Comparison of ENCODE assay signal across 11 cellular contexts in genomic region chr4:41217373-41217772, GRCh38. TPM values are rescaled to one million over a fixed set of nuclear protein-coding genes. Genes with fewer than 3 reads are reported as not detected.
DNase-seq lines count a peak whose midpoint lies in the region; ATAC-seq, FAIRE-seq and TF ChIP-seq lines count a peak whose summit lies in the region.
"Had no signal": no experiment of that assay in that cellular context is flagged by ENCODE, and none has a peak within 500 bp of the region (broad histone marks: within the 10 kb centered on the region; RNA-seq: fewer than 3 reads in every experiment).

No MANE protein-coding gene starts in this region.

- H3K27ac ChIP-seq in 22Rv1 (peak overlapping the region; percentile 85), HCT116 (ENCODE audit: low read depth, low read length) (peak overlapping the region; percentile 80), K562 (ENCODE audit: extremely low read depth, low read depth, low read length) (no peak overlapping the region)

- peak overlapping the region; percentile 99 for H3K27ac Mint-ChIP-seq in mesothelial cell of epicardium
- H3K27ac Mint-ChIP-seq: natural killer cell had no signal

- TF ChIP-seq POLR2A in HCT116 (IDR thresholded peaks at IDR 0.05; ENCODE audit: borderline replicate concordance, extremely low read depth, insufficient read depth, insufficient read length) (no peak), K562 (conservative IDR thresholded peaks at IDR 0.05) (no peak)

- H3K36me3 Mint-ChIP-seq in mesothelial cell of epicardium: no peaks in the 10 kb centered on the region
- H3K36me3 Mint-ChIP-seq: natural killer cell had no signal

- H3K79me2 ChIP-seq in HCT116 (ENCODE audit: insufficient read depth, low read length) (peaks cover 17% of the 10 kb centered on the region), K562 (ENCODE audit: control insufficient read depth, insufficient read depth, low read length) (no peaks in the 10 kb centered on the region)

- FAIRE-seq in K562 (lab: Jason Lieb, UNC): no peak

- POLR2A ChIA-PET in HCT116 (lab: Charles Lee) (interaction anchor here (1.9 kb wide), 1 partner anchor 13 kb away, joined by 6 read pairs; no protein-coding TSS in a partner anchor), K562 (lab: Yijun Ruan, JAX) (no interaction called here)

- CTCF ChIA-PET in HCT116 (lab: Charles Lee): interaction anchor here (0.9 to 2.0 kb wide), 3 partner anchors 241 to 444 kb away, joined by 3 to 11 read pairs (median 6); no protein-coding TSS in a partner anchor
- CTCF ChIA-PET in K562 (lab: Yijun Ruan, JAX; ENCODE audit: low intra/inter-chr PET ratio): no interaction called here

- in situ Hi-C loops in K562 (cut with MboI): loop anchor here (10.0 kb wide), 1 partner anchor 243 kb away; no protein-coding TSS in a partner anchor

- BruUV-seq in HCT116 (replicated peaks; lab: Mats Ljungman, UMichigan) (no TSS peak), K562 (replicated peaks; lab: Mats Ljungman, UMichigan) (no TSS peak)

- TF ChIP-seq EP300 in K562 (IDR thresholded peaks at IDR 0.05; ENCODE audit: low read length): no peak

- no peak for DNase-seq in HCT116 (ENCODE audit: low read depth, low spot score)
- no peak for DNase-seq in K562 (ENCODE audit: extremely low read depth in 1 of 4, low spot score in 3 of 4)
- DNase-seq in mesothelial cell of epicardium (ENCODE audit: low spot score in 2 of 2, unreplicated experiment in 2 of 2): no peak
- DNase-seq in NCI-H82 treated with DMSO at 0.1 percent for 48 hours (lab: John Stamatoyannopoulos, UW; ENCODE audit: unreplicated experiment): no peak
- DNase-seq in EL: no peak
- DNase-seq in midbrain (lab: John Stamatoyannopoulos, UW): no peak
- DNase-seq: natural killer cell, NCI-H226 had no signal

- H3K27me3 ChIP-seq in HCT116 (ENCODE audit: insufficient read depth, low read length) (no peaks in the 10 kb centered on the region), K562 (ENCODE audit: control insufficient read depth in 2 of 2, insufficient read depth in 2 of 2, low read length in 2 of 2) (peaks cover 8 to 12% of the 10 kb centered on the region in 2 experiments; a peak in 4 of 5 replicates)

- no peak for ATAC-seq in HCT116
- ATAC-seq in K562: no peak
- no peak for ATAC-seq in GM19324 (IDR thresholded peaks at IDR 0.05; ENCODE audit: low FRiP score, unreplicated experiment)
- ATAC-seq: natural killer cell had no signal

- H3K9ac ChIP-seq in HCT116 (ENCODE audit: low read length): peak overlapping the region; percentile 66
- H3K9ac ChIP-seq in K562 (ENCODE audit: insufficient read depth in 1 of 2, low read depth in 2 of 2, low read length in 2 of 2): no peak overlapping the region

- peaks cover 40% of the 10 kb centered on the region for H3K4me1 Mint-ChIP-seq in mesothelial cell of epicardium

- no peak for TF ChIP-seq CTCF in 22Rv1 (IDR thresholded peaks at IDR 0.05)
- TF ChIP-seq CTCF in HCT116 (IDR thresholded peaks at IDR 0.05 in 2 of 3, conservative IDR thresholded peaks at IDR 0.05 in 1 of 3; ENCODE audit: borderline replicate concordance in 1 of 3, insufficient read depth in 1 of 3, low read depth in 2 of 3, low read length in 2 of 3): no peak
- TF ChIP-seq CTCF in K562 (IDR thresholded peaks at IDR 0.05 in 2 of 3, conservative IDR thresholded peaks at IDR 0.05 in 1 of 3; ENCODE audit: insufficient read depth in 2 of 3, low read depth in 1 of 3, low read length in 3 of 3): no peak
- TF ChIP-seq CTCF in mesothelial cell of epicardium (IDR thresholded peaks at IDR 0.05; ENCODE audit: unreplicated experiment): no peak

- H2AFZ ChIP-seq in HCT116 (ENCODE audit: low read depth, low read length, poor library complexity, severe bottlenecking) (peak overlapping the region; percentile 72), K562 (ENCODE audit: low read depth, low read length) (no peak overlapping the region)

- no peaks in the 10 kb centered on the region for H3K9me3 Mint-ChIP-seq in mesothelial cell of epicardium

- H4K20me1 ChIP-seq in HCT116 (ENCODE audit: insufficient read depth) (no peaks in the 10 kb centered on the region), K562 (replicated peaks; ENCODE audit: control insufficient read depth, insufficient read depth, low read length) (no peaks in the 10 kb centered on the region)

- H3K9me1 ChIP-seq in K562 (ENCODE audit: control insufficient read depth, insufficient read depth, low read length): no peaks in the 10 kb centered on the region

- no peaks in the 10 kb centered on the region for H3K36me3 ChIP-seq in HCT116 (ENCODE audit: control insufficient read depth in 1 of 2, insufficient read depth in 2 of 2, low read length in 2 of 2)
- no peaks in the 10 kb centered on the region for H3K36me3 ChIP-seq in K562 (ENCODE audit: control insufficient read depth, insufficient read depth, low read length)
- H3K36me3 ChIP-seq: cardiac muscle cell had no signal

- H3K9me2 ChIP-seq in HCT116 (ENCODE audit: insufficient read depth): no peaks in the 10 kb centered on the region

- H3K4me2 ChIP-seq in HCT116 (ENCODE audit: low read length): peak overlapping the region; percentile 71
- H3K4me2 ChIP-seq in K562 (ENCODE audit: insufficient read depth, low read length): no peak overlapping the region

- H3K9me3 ChIP-seq in HCT116 (ENCODE audit: control insufficient read depth in 1 of 2, insufficient read depth in 1 of 2, low read depth in 1 of 2, low read length in 2 of 2) (no peaks in the 10 kb centered on the region), K562 (replicated peaks; ENCODE audit: control insufficient read depth, insufficient read depth, low read depth, low read length) (no peaks in the 10 kb centered on the region)

- H3K4me1 ChIP-seq in HCT116 (ENCODE audit: control insufficient read depth in 1 of 2, insufficient read depth in 2 of 2, low read length in 2 of 2) (peaks cover 21 to 39% of the 10 kb centered on the region in 2 experiments), K562 (replicated peaks in 1 of 2; ENCODE audit: control insufficient read depth in 2 of 2, insufficient read depth in 2 of 2, low read length in 2 of 2) (peaks cover 0 to 12% of the 10 kb centered on the region in 2 experiments; a peak in 2 of 5 replicates)

- intact Hi-C loops in HCT116 (cut with micrococcal nuclease): loop anchor here (10.0 kb wide), 1 partner anchor 483 kb away; no protein-coding TSS in a partner anchor
- intact Hi-C loops in K562 (cut with micrococcal nuclease): no loop called here

- 10% methylated on average over 2 of the region's 2 CpGs for WGBS in K562 (ENCODE audit: insufficient coverage, low coverage, missing lambda C conversion rate)

- RAD21 ChIA-PET in HCT116 (lab: Charles Lee; ENCODE audit: low non-redundant PET in 1 of 2, low total read pairs in 2 of 2, uncharacterized antibody in 2 of 2, unreplicated experiment in 2 of 2): no interaction called here

- TF ChIP-seq RAD21 in HCT116 (IDR thresholded peaks at IDR 0.05; ENCODE audit: low read depth) (no peak), K562 (CRISPR knock-in tag; conservative IDR thresholded peaks at IDR 0.05 in 1 of 2, IDR thresholded peaks at IDR 0.05 in 1 of 2) (no peak)

- H3K4me3 ChIP-seq in HCT116 (replicated peaks in 1 of 2; ENCODE audit: low read depth in 1 of 2, low read length in 2 of 2) (peak overlapping the region in 1 of 2 experiments; percentile 57; a peak in 3 of 4 replicates), K562 (no peak overlapping the region)

- H3K27me3 Mint-ChIP-seq in mesothelial cell of epicardium (ENCODE audit: low read depth): no peaks in the 10 kb centered on the region

- H3K4me3 Mint-ChIP-seq in mesothelial cell of epicardium: peak overlapping the region; percentile 85

RNA-seq across cellular contexts. Expression of gene APBB2, which starts 3.0 kb away (rescaled TPM):
- total RNA-seq in HCT116 (2021; ENCODE audit: unreplicated experiment): 72.5 TPM
- polyA plus RNA-seq in HCT116 (2012): 33.6 and 40.7 TPM in 2 replicates
- 3.2 and 3.4 TPM in 2 replicates for total RNA-seq in K562 (2011; cell fraction: chromatin; rRNA removed; ENCODE audit: low replicate concordance)
- 1.8 and 2.6 TPM in 2 replicates for total RNA-seq in K562 (2011; cell fraction: nucleolus; rRNA removed)
- 1.2 and 1.3 TPM in 2 replicates for total RNA-seq in K562 (2011; cell fraction: nucleoplasm; rRNA removed)
- 1.4 and 2.4 TPM in 2 replicates for total RNA-seq in K562 (2014; rRNA removed)
- total RNA-seq in K562 (2014; rRNA removed; fragmentation: Illumina TruSeq; extraction: Trizol): 1.7 and 1.9 TPM in 2 replicates
- total RNA-seq in K562 (2015; rRNA removed; fragmentation: Illumina TruSeq; extraction: Trizol): 1.5 and 1.8 TPM in 2 replicates
- 2.1 TPM in 2 replicates for total RNA-seq in K562 (2021)
- polyA plus RNA-seq in K562 (2011; rRNA removed): 0.20 and 0.24 TPM in 2 replicates
- polyA plus RNA-seq in K562 (2011; cell fraction: cytosol; rRNA removed): 0.09 and 0.10 TPM in 2 replicates
- polyA plus RNA-seq in K562 (2011; cell fraction: nucleus; rRNA removed): 0.28 and 0.40 TPM in 2 replicates
- 0.77 and 3.3 TPM in 2 replicates for polyA plus RNA-seq in K562 (2012)
- 1.4 and 2.0 TPM in 2 replicates for polyA plus RNA-seq in K562 (2014; fragmentation: Illumina TruSeq; extraction: Trizol)
- polyA plus RNA-seq in K562 (2014; fragmentation: Nextera tagmentation; extraction: Ambion mirVana): under 1 TPM; 0.08 to 0.24 TPM
- 0.73 and 0.90 TPM in 2 replicates for polyA plus RNA-seq in K562 (2014; rRNA removed)
- polyA minus RNA-seq in K562 (2011; rRNA and poly(A)+ RNA removed): 0.21 and 0.39 TPM in 2 replicates
- 1.3 TPM in 1 of 2 replicates, not detected in the other for polyA minus RNA-seq in K562 (2011; cell fraction: cytosol; rRNA and poly(A)+ RNA removed)
- 0.56 and 1.5 TPM in 2 replicates for polyA minus RNA-seq in K562 (2011; cell fraction: nucleus; rRNA and poly(A)+ RNA removed)
- 56.6 to 63.5 TPM (median 63.2 TPM) in 3 replicates for total RNA-seq in mesothelial cell of epicardium

RNA-seq across cellular contexts. Expression of gene UCHL1, which starts 39.4 kb away (rescaled TPM):
- total RNA-seq in HCT116 (2021; ENCODE audit: unreplicated experiment): 0.54 TPM
- not detected in 2 replicates for polyA plus RNA-seq in HCT116 (2012)
- total RNA-seq in K562 (2011; cell fraction: chromatin; rRNA removed; ENCODE audit: low replicate concordance): not detected in 2 replicates
- not detected in 2 replicates for total RNA-seq in K562 (2011; cell fraction: nucleolus; rRNA removed)
- total RNA-seq in K562 (2011; cell fraction: nucleoplasm; rRNA removed): not detected in 2 replicates
- not detected in 2 replicates for total RNA-seq in K562 (2014; rRNA removed)
- total RNA-seq in K562 (2014; rRNA removed; fragmentation: Illumina TruSeq; extraction: Trizol): not detected in 2 replicates
- total RNA-seq in K562 (2015; rRNA removed; fragmentation: Illumina TruSeq; extraction: Trizol): not detected in 2 replicates
- 0.42 and 0.58 TPM in 2 replicates for total RNA-seq in K562 (2021)
- not detected in 2 replicates for polyA plus RNA-seq in K562 (2011; rRNA removed)
- 0.09 and 0.13 TPM in 2 replicates for polyA plus RNA-seq in K562 (2011; cell fraction: cytosol; rRNA removed)
- not detected in 2 replicates for polyA plus RNA-seq in K562 (2011; cell fraction: nucleus; rRNA removed)
- polyA plus RNA-seq in K562 (2012): not detected in 2 replicates
- polyA plus RNA-seq in K562 (2014; fragmentation: Illumina TruSeq; extraction: Trizol): not detected in 2 replicates
- not detected for polyA plus RNA-seq in K562 (2014; fragmentation: Nextera tagmentation; extraction: Ambion mirVana)
- not detected in 2 replicates for polyA plus RNA-seq in K562 (2014; rRNA removed)
- not detected in 2 replicates for polyA minus RNA-seq in K562 (2011; rRNA and poly(A)+ RNA removed)
- not detected in 2 replicates for polyA minus RNA-seq in K562 (2011; cell fraction: cytosol; rRNA and poly(A)+ RNA removed)
- not detected in 2 replicates for polyA minus RNA-seq in K562 (2011; cell fraction: nucleus; rRNA and poly(A)+ RNA removed)
- total RNA-seq in mesothelial cell of epicardium: 161 to 181 TPM (median 163 TPM) in 3 replicates
- total RNA-seq: natural killer cell had no signal

Comparison
In these comparisons a context has a peak if more than half of its experiments do, and no peak if none do; other contexts are left out.
1. RNA of gene APBB2, which starts 3.0 kb away (total RNA-seq): 72.5 TPM in HCT116 (single experiment) and 56.6 to 63.5 TPM in mesothelial cell of epicardium; 1.2 to 3.4 TPM in K562; every median in the first group is over 10 times any median in the second.
2. RNA of gene UCHL1, which starts 39.4 kb away (total RNA-seq): 161 to 181 TPM in mesothelial cell of epicardium; 0.54 TPM in HCT116 (single experiment) and 0.42 to 0.58 TPM in K562; every median in the first group is over 100 times any median in the second.